ENCODE assay signal across 28 cellular contexts in genomic region chr17:74839955-74840354, GRCh38. TPM values are rescaled to one million over a fixed set of nuclear protein-coding genes. Genes with fewer than 3 reads are reported as not detected.
"Had no signal": no experiment of that assay in that cellular context is flagged by ENCODE, and none has a peak within 500 bp of the region (broad histone marks: within the 10 kb centered on the region; RNA-seq: fewer than 3 reads in every experiment).

No MANE protein-coding gene starts in this region.

- H3K36me3 Mint-ChIP-seq: mesothelial cell of epicardium, naive B cell had no signal

- H3K9me3 Mint-ChIP-seq: endodermal cell; immature natural killer cell; mesothelial cell of epicardium; naive B cell; stimulated activated naive B cell treated with anti-CD40 and anti-IgM and Interleukin-4, amounts not matched to agents 10 μg/mL and 1 μg/mL and 100 μg/mL, for 72 hours; T-cell had no signal

- H3K27ac Mint-ChIP-seq: activated naive CD8-positive, alpha-beta T cell; endodermal cell; mesothelial cell of epicardium; stimulated activated naive B cell treated with anti-CD40 and anti-IgM and Interleukin-4, amounts not matched to agents 10 μg/mL and 1 μg/mL and 100 μg/mL, for 72 hours; T-cell had no signal

- H3K4me3 Mint-ChIP-seq: activated naive CD8-positive, alpha-beta T cell; immature natural killer cell; mesothelial cell of epicardium; stimulated activated naive B cell treated with anti-CD40 and anti-IgM and Interleukin-4, amounts not matched to agents 10 μg/mL and 1 μg/mL and 100 μg/mL, for 72 hours; T-cell had no signal

- DNase-seq: activated CD4-positive, alpha-beta T cell treated with anti-CD3 and anti-CD28 coated beads for 48 hours; activated effector memory CD4-positive, alpha-beta T cell treated with Interleukin-2 at 50 U/mL for 16 hours; activated naive CD4-positive, alpha-beta T cell treated with Interleukin-2 at 50 U/mL for 16 hours; activated T-cell treated with anti-CD3 and anti-CD28 coated beads, Interleukin-2, amount 50 U/mL, for 48 hours; caudate nucleus; foreskin keratinocyte; heart left ventricle; hypothalamus; immature natural killer cell; kidney; naive B cell; nucleus accumbens; stimulated activated CD4-positive, alpha-beta T cell treated with anti-CD3 and anti-CD28 coated beads, Interleukin-1b, Interleukin-23, amount 100 ng/mL, for 48 hours; stimulated activated CD4-positive, alpha-beta T cell treated with anti-CD3 and anti-CD28 coated beads, Interleukin-4, amount 100 ng/mL, for 4 hours; stimulated activated CD8-positive, alpha-beta memory T cell treated with anti-CD3 and anti-CD28 coated beads, Interleukin-4, amount 100 ng/mL, for 48 hours; stimulated activated naive B cell treated with anti-CD40 and anti-IgM and Interleukin-4, amounts not matched to agents 10 μg/mL and 1 μg/mL and 100 μg/mL, for 72 hours; T-cell; trophoblast cell had no signal

- ATAC-seq: foreskin keratinocyte; heart left ventricle; pancreas; stimulated activated naive B cell treated with anti-CD40 and anti-IgM and Interleukin-4, amounts not matched to agents 10 μg/mL and 1 μg/mL and 100 μg/mL, for 72 hours; T-cell had no signal

- H3K27me3 Mint-ChIP-seq: activated naive CD8-positive, alpha-beta T cell had no signal

RNA-seq across cellular contexts. Expression of gene GRIN2C, which starts 19.7 kb away (rescaled TPM):
- total RNA-seq: foreskin keratinocyte, T-cell had no signal
- polyA plus RNA-seq: foreskin keratinocyte had no signal

RNA-seq across cellular contexts. Expression of gene FADS6, which starts 53.5 kb away (rescaled TPM):
- total RNA-seq: astrocyte, chondrocyte, foreskin keratinocyte, heart left ventricle, kidney, prostate gland, smooth muscle cell, T-cell, thoracic aorta had no signal
- polyA plus RNA-seq: foreskin keratinocyte, heart left ventricle, immature natural killer cell, neural cell, smooth muscle cell had no signal
